ENCODE assay signal across 10 cellular contexts in the genomic region with DNA sequence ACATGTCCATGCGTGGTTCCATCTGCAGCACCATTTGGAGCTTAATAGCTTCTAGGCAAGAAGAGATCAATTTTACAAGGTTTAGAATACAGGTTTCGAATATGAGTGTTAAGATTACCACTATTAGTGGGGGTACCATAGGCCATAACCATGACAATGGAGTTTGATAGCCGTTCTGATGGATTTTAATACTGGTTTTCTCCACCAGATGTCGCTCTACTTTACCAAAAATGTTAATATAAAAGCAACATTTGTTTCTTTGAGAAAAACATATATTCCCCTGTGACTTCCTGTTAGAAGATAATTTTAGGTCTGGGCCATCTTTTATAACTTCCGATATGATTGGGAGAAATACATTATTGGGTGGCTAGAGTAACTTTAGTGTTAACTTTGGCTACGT.
DNase-seq lines count a peak whose midpoint lies in the region; ATAC-seq and TF ChIP-seq lines count a peak whose summit lies in the region.
"Had no signal": no experiment of that assay in that cellular context is flagged by ENCODE, and none has a peak within 500 bp of the region (broad histone marks: within the 10 kb centered on the region; RNA-seq: fewer than 3 reads in every experiment).

No MANE protein-coding gene starts in this region.

- ATAC-seq in GM18907 (IDR thresholded peaks at IDR 0.05; ENCODE audit: unreplicated experiment): no peak

- H3K27me3 ChIP-seq in WERI-Rb-1 (ENCODE audit: insufficient read depth, low read depth, severe bottlenecking): no peaks in the 10 kb centered on the region

- DNase-seq in COLO829 (ENCODE audit: low spot score) (peak; percentile 1), HT-29 (ENCODE audit: low spot score) (peak; percentile 52), WERI-Rb-1 (no peak), iris pigment epithelial cell (ENCODE audit: low read depth) (peak; percentile 1), NCI-H2196 treated with DMSO at 0.1 percent for 48 hours (lab: John Stamatoyannopoulos, UW; ENCODE audit: unreplicated experiment) (no peak), GOT3 (lab: John Stamatoyannopoulos, UW) (no peak), NCI-H2107 treated with DMSO at 0.1 percent for 48 hours (lab: John Stamatoyannopoulos, UW; ENCODE audit: unreplicated experiment) (no peak)
- DNase-seq: DMS79 treated with DMSO at 0.1 percent for 48 hours, NCI-H2081 had no signal

- no peaks in the 10 kb centered on the region for H3K36me3 ChIP-seq in WERI-Rb-1

- H3K9me3 ChIP-seq in WERI-Rb-1 (ENCODE audit: severe bottlenecking): peaks cover 2% of the 10 kb centered on the region

- no peak overlapping the region for H3K27ac ChIP-seq in WERI-Rb-1

- no peak overlapping the region for H3K4me3 ChIP-seq in WERI-Rb-1 (ENCODE audit: low read depth, low read length)

- TF ChIP-seq CTCF in WERI-Rb-1 (IDR thresholded peaks at IDR 0.05; ENCODE audit: low read depth, low read length): 0 out of 2 replicates have a peak, but pooled peaks have one; percentile 16

Comparison
In these comparisons a context has a peak if more than half of its experiments do, and no peak if none do; other contexts are left out.
1. DNase-seq: peak in COLO829 (single experiment), HT-29 (single experiment) and iris pigment epithelial cell (single experiment); none in WERI-Rb-1 (single experiment), NCI-H2196 treated with DMSO at 0.1 percent for 48 hours (single experiment), GOT3 (single experiment) and NCI-H2107 treated with DMSO at 0.1 percent for 48 hours (single experiment).